Comparison of ENCODE assay signal across 9 cellular contexts in genomic region chr14:105181542-105182295, GRCh38. TPM values are rescaled to one million over a fixed set of nuclear protein-coding genes. Genes with fewer than 3 reads are reported as not detected.
DNase-seq lines count a peak whose midpoint lies in the region; ATAC-seq, FAIRE-seq and TF ChIP-seq lines count a peak whose summit lies in the region.
"Had no signal": no experiment of that assay in that cellular context is flagged by ENCODE, and none has a peak within 500 bp of the region (broad histone marks: within the 10 kb centered on the region; RNA-seq: fewer than 3 reads in every experiment).

No MANE protein-coding gene starts in this region.

- 50% methylated on average over 15 of the region's 22 CpGs for WGBS in GM12878 (ENCODE audit: insufficient coverage, insufficient replicate concordance, low lambda C conversion rate, missing lambda C conversion rate)

- H3K4me3 Mint-ChIP-seq in naive thymus-derived CD8-positive, alpha-beta T cell = peak overlapping the region; percentile 52 to 86 (median 62)

- H3K9ac ChIP-seq in BLaER1 = no peak overlapping the region
- no peak overlapping the region for H3K9ac ChIP-seq in GM12878 (ENCODE audit: control insufficient read depth, insufficient read depth, low read length)

- no peak for FAIRE-seq in GM12878 (lab: Jason Lieb, UNC)
- FAIRE-seq in urothelium cell line (lab: Jason Lieb, UNC) = no peak

- peaks cover 6 to 30% (median 12%) of the 10 kb centered on the region in 4 donors for H3K4me1 Mint-ChIP-seq in naive thymus-derived CD8-positive, alpha-beta T cell

- H3K9me3 ChIP-seq in BLaER1 (no peaks in the 10 kb centered on the region), GM12878 (replicated peaks; ENCODE audit: control insufficient read depth, insufficient read depth, low read length) (no peaks in the 10 kb centered on the region)

- H3K4me2 ChIP-seq in BLaER1 = peak overlapping the region; percentile 84
- peak overlapping the region; percentile 38; the same call in 1 of the 2 replicates for H3K4me2 ChIP-seq in GM12878 (ENCODE audit: control insufficient read depth, insufficient read depth)

- TF ChIP-seq CTCF in GM12878 (IDR thresholded peaks at IDR 0.05 in 2 of 3, conservative IDR thresholded peaks at IDR 0.05 in 1 of 3; ENCODE audit: control insufficient read depth in 2 of 3, extremely low read depth in 1 of 3, insufficient read depth in 1 of 3, low read depth in 3 of 3, low read length in 3 of 3) = no peak

- no peaks in the 10 kb centered on the region for H3K9me3 Mint-ChIP-seq in naive thymus-derived CD8-positive, alpha-beta T cell

- no peaks in the 10 kb centered on the region for H3K79me2 ChIP-seq in GM12878 (ENCODE audit: control insufficient read depth, insufficient read depth, low read length)

- intact Hi-C loops in GM12878 (cut with micrococcal nuclease; ENCODE audit: unreplicated experiment) = no loop called here

- TF ChIP-seq POLR2A in GM12878 (IDR thresholded peaks at IDR 0.05; ENCODE audit: low read depth, low read length) = no peak

- H3K4me3 ChIP-seq in BLaER1 (peak overlapping the region; percentile 69), GM12878 (no peak overlapping the region; the same call in 1 of the 2 replicates)

- CTCF ChIA-PET in GM12878 (lab: Yijun Ruan, JAX) = interaction anchor here (0.5 to 1.6 kb wide), 3 partner anchors 12 to 1239 kb away, joined by 4 read pairs; no protein-coding TSS in a partner anchor

- H2AFZ ChIP-seq in GM12878 (ENCODE audit: control insufficient read depth, low read depth, low read length) = no peak overlapping the region

- BruUV-seq in GM12878 (replicated peaks; lab: Mats Ljungman, UMichigan) = no TSS peak

- H3K27me3 ChIP-seq in BLaER1 (no peaks in the 10 kb centered on the region), GM12878 (replicated peaks in 1 of 2; ENCODE audit: control insufficient read depth in 2 of 2, insufficient read depth in 2 of 2, low read length in 1 of 2) (peaks cover 0 to 2% of the 10 kb centered on the region in 2 experiments; a peak in 2 of 4 replicates)

- no peak for TF ChIP-seq RAD21 in GM12878 (IDR thresholded peaks at IDR 0.05; ENCODE audit: insufficient read depth, low read depth, low read length)

- H3K36me3 ChIP-seq in BLaER1 (0 out of 2 replicates have a peak, but pooled peaks cover 6% of the 10 kb centered on the region), GM12878 (ENCODE audit: control insufficient read depth in 2 of 2, insufficient read depth in 2 of 2, low read length in 1 of 2) (no peaks in the 10 kb centered on the region)

- in situ Hi-C loops in GM12878 (cut with MboI) = no loop called here

- no peaks in the 10 kb centered on the region for H3K36me3 Mint-ChIP-seq in naive thymus-derived CD8-positive, alpha-beta T cell

- H4K20me1 ChIP-seq in BLaER1 (peaks cover 34% of the 10 kb centered on the region), GM12878 (ENCODE audit: control insufficient read depth, insufficient read depth) (no peaks in the 10 kb centered on the region)

- peak; percentile 9 for ATAC-seq in HG03342 (IDR thresholded peaks at IDR 0.05; ENCODE audit: unreplicated experiment)
- ATAC-seq in GM12878 = no peak
- ATAC-seq in naive thymus-derived CD8-positive, alpha-beta T cell = peak in 1 of 2 donors; percentile 3

- H3K27ac ChIP-seq in BLaER1 (no peak overlapping the region), GM12878 (ENCODE audit: control insufficient read depth, insufficient read depth) (no peak overlapping the region)

- no peak for DNase-seq in GM12878 (ENCODE audit: low read depth, low spot score)
- DNase-seq in naive thymus-derived CD8-positive, alpha-beta T cell = no peak
- DNase-seq in urothelium cell line (ENCODE audit: low spot score) = no peak
- DNase-seq in stimulated activated CD4-positive, alpha-beta T cell treated with anti-CD3 and anti-CD28 coated beads, Interleukin-1b, Interleukin-23, amount 100 ng/mL, for 48 hours = no peak
- DNase-seq in NCI-H1105 (lab: John Stamatoyannopoulos, UW) = no peak
- no peak for DNase-seq in DMS 273 (lab: John Stamatoyannopoulos, UW; ENCODE audit: unreplicated experiment)

- POLR2A ChIA-PET in GM12878 (lab: Charles Lee) = no interaction called here
- POLR2A ChIA-PET in naive thymus-derived CD8-positive, alpha-beta T cell (lab: Charles Lee) = interaction anchor here (0.7 to 0.8 kb wide), 2 partner anchors 66 to 183 kb away, joined by 3 to 5 read pairs; no protein-coding TSS in a partner anchor

- RAD21 ChIA-PET in GM12878 (lab: Charles Lee; ENCODE audit: unreplicated experiment) = no interaction called here

- peaks cover 84% of the 10 kb centered on the region for H3K4me1 ChIP-seq in BLaER1
- H3K4me1 ChIP-seq in GM12878 (ENCODE audit: control insufficient read depth, insufficient read depth, low read length) = peaks cover 5% of the 10 kb centered on the region; the same call in 1 of the 2 replicates

- TF ChIP-seq EP300 in GM12878 (IDR thresholded peaks at IDR 0.05; ENCODE audit: borderline replicate concordance in 1 of 2, control insufficient read depth in 1 of 2, low read depth in 2 of 2, low read length in 2 of 2) = no peak

- SMC1A ChIA-PET in GM12878 (lab: Charles Lee; ENCODE audit: uncharacterized antibody, unreplicated experiment) = no interaction called here

- H3K27ac Mint-ChIP-seq in naive thymus-derived CD8-positive, alpha-beta T cell = peak overlapping the region in 5 of 10 donors; percentile 19 to 79 (median 48)

- peaks cover 0 to 4% (median 0%) of the 10 kb centered on the region in 5 donors for H3K27me3 Mint-ChIP-seq in naive thymus-derived CD8-positive, alpha-beta T cell

TF ChIP-seq in GM12878, 131 proteins besides CTCF, POLR2A, EP300 and RAD21 (continues in another document):
- no peak for TF ChIP-seq POLR2AphosphoS5 (IDR thresholded peaks at IDR 0.05; ENCODE audit: low read length)
- no peak for TF ChIP-seq E2F8 (IDR thresholded peaks at IDR 0.05; ENCODE audit: low read depth, partially characterized antibody)
- TF ChIP-seq, protein P1, sequence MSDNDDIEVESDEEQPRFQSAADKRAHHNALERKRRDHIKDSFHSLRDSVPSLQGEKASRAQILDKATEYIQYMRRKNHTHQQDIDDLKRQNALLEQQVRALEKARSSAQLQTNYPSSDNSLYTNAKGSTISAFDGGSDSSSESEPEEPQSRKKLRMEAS (IDR thresholded peaks at IDR 0.05; ENCODE audit: low read depth, low read length) = no peak

RNA-seq across cellular contexts. Expression of gene NUDT14, which starts 0.6 kb away (rescaled TPM):
- 4.4 and 4.6 TPM in 2 replicates for total RNA-seq in GM12878 (2013; cell fraction: nucleolus; rRNA removed)
- total RNA-seq in GM12878 (2014; rRNA removed) (4.3 and 5.0 TPM in 2 replicates), GM12878 (2014; rRNA removed; fragmentation: Illumina TruSeq; extraction: Trizol) (1.1 and 2.4 TPM in 2 replicates), GM12878 (2021) (5.4 and 6.4 TPM in 2 replicates)
- polyA plus RNA-seq in GM12878 (2011; ENCODE audit: low read depth) = 0.73 TPM
- polyA plus RNA-seq in GM12878 (2011; rRNA removed) (1.8 and 4.4 TPM in 2 replicates), GM12878 (2014; fragmentation: Illumina TruSeq; extraction: Trizol) (0.62 TPM in 1 of 2 replicates, not detected in the other), GM12878 (2014; fragmentation: Nextera tagmentation; extraction: Ambion mirVana) (under 1 TPM in 1 of 2 experiments, not detected in 1; 0.86 TPM), GM12878 (2014; rRNA removed) (5.3 and 6.2 TPM in 2 replicates), GM12878 (2016; fragmentation: Nextera tagmentation; extraction: Ambion mirVana) (1 to 10 TPM; 4.0 to 6.8 TPM)
- polyA plus RNA-seq in GM12878 (2011; cell fraction: cytosol; rRNA removed) = 5.8 and 7.9 TPM in 2 replicates
- 10.6 and 14.3 TPM in 2 replicates for polyA plus RNA-seq in GM12878 (2011; cell fraction: nucleus; rRNA removed)
- polyA plus RNA-seq in GM12878 (2012) = 5.3 and 5.9 TPM in 2 replicates
- 1.4 and 2.7 TPM in 2 replicates for polyA minus RNA-seq in GM12878 (2011; rRNA and poly(A)+ RNA removed)
- 1.8 and 2.9 TPM in 2 replicates for polyA minus RNA-seq in GM12878 (2011; cell fraction: cytosol; rRNA and poly(A)+ RNA removed)
- 1.1 and 1.2 TPM in 2 replicates for polyA minus RNA-seq in GM12878 (2011; cell fraction: nucleus; rRNA and poly(A)+ RNA removed)
- total RNA-seq in naive thymus-derived CD8-positive, alpha-beta T cell = 10 to 100 TPM; 10.3 to 10.8 TPM
- 10 to 100 TPM in 2 of 3 donors, 1 to 10 TPM in 1; 9.5 to 18.8 (median 17.1) TPM for polyA plus RNA-seq in naive thymus-derived CD8-positive, alpha-beta T cell

RNA-seq across cellular contexts. Expression of gene JAG2, which starts 13.1 kb away (rescaled TPM):
- total RNA-seq in GM12878 (2013; cell fraction: nucleolus; rRNA removed) = 0.81 and 0.95 TPM in 2 replicates
- total RNA-seq in GM12878 (2014; rRNA removed) (0.06 TPM in 1 of 2 replicates, not detected in the other), GM12878 (2014; rRNA removed; fragmentation: Illumina TruSeq; extraction: Trizol) (not detected in 2 replicates), GM12878 (2021) (0.10 and 0.19 TPM in 2 replicates)
- polyA plus RNA-seq in GM12878 (2011; ENCODE audit: low read depth) = 0.09 TPM
- polyA plus RNA-seq in GM12878 (2011; rRNA removed) (0.05 TPM in 1 of 2 replicates, not detected in the other), GM12878 (2014; fragmentation: Illumina TruSeq; extraction: Trizol) (not detected in 2 replicates), GM12878 (2014; fragmentation: Nextera tagmentation; extraction: Ambion mirVana) (not detected), GM12878 (2014; rRNA removed) (0.09 and 0.14 TPM in 2 replicates), GM12878 (2016; fragmentation: Nextera tagmentation; extraction: Ambion mirVana) (under 1 TPM in 1 of 2 experiments, not detected in 1; 0.04 TPM)
- polyA plus RNA-seq in GM12878 (2011; cell fraction: cytosol; rRNA removed) = 0.07 and 0.10 TPM in 2 replicates
- polyA plus RNA-seq in GM12878 (2011; cell fraction: nucleus; rRNA removed) = 0.45 and 0.73 TPM in 2 replicates
- polyA plus RNA-seq in GM12878 (2012) = 1.00 and 1.0 TPM in 2 replicates
- polyA minus RNA-seq in GM12878 (2011; rRNA and poly(A)+ RNA removed) = 0.67 TPM in 1 of 2 replicates, not detected in the other
- 0.31 TPM in 1 of 2 replicates, not detected in the other for polyA minus RNA-seq in GM12878 (2011; cell fraction: cytosol; rRNA and poly(A)+ RNA removed)
- 0.24 and 0.57 TPM in 2 replicates for polyA minus RNA-seq in GM12878 (2011; cell fraction: nucleus; rRNA and poly(A)+ RNA removed)
- total RNA-seq in naive thymus-derived CD8-positive, alpha-beta T cell = under 1 TPM; 0.16 to 0.47 TPM
- polyA plus RNA-seq in naive thymus-derived CD8-positive, alpha-beta T cell = under 1 TPM; 0.10 to 0.21 (median 0.17) TPM
- total RNA-seq: RPMI7951 had no signal
